Comparison of ENCODE assay signal across 17 cellular contexts in the genomic region with DNA sequence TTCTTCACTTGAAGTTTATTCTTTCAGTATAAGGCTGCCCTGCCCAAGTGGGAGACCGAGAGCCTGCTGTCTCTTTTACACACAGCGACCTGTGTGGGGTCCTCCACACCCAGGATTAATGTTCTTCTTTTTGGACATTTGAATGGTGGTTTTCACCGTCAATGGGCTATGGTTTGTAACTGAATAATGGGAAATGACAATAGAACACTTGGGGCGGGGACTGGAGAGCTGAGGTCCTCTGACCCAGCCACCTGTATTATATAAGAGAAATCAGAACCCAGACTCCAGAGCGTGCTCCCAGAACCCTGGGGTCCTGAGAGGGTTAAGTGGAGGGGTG.
"Had no signal": no experiment of that assay in that cellular context is flagged by ENCODE, and none has a peak within 500 bp of the region (broad histone marks: within the 10 kb centered on the region; RNA-seq: fewer than 3 reads in every experiment).

No MANE protein-coding gene starts in this region.

- H3K4me1 Mint-ChIP-seq: activated CD4-positive, alpha-beta T cell treated with anti-CD3 and anti-CD28 coated beads for 36 hours; activated naive CD4-positive, alpha-beta T cell treated with anti-CD3 and anti-CD28 coated beads, Interleukin-2, amount 10 ng/mL, durations not matched to agents 7 days and 5 days; immature natural killer cell had no signal

- H3K36me3 Mint-ChIP-seq: activated CD4-positive, alpha-beta memory T cell treated with anti-CD3 and anti-CD28 coated beads for 36 hours; activated naive CD4-positive, alpha-beta T cell treated with anti-CD3 and anti-CD28 coated beads, Interleukin-2, amount 10 ng/mL, durations not matched to agents 7 days and 5 days; immature natural killer cell; natural killer cell treated with Interleukin-12 subunit alpha and Interleukin-12 subunit beta and Interleukin-15 and Interleukin-18, amount 100 ng/mL, for 72 hours had no signal

- H3K9me3 ChIP-seq: ascending aorta, esophagus squamous epithelium, suprapubic skin, upper lobe of left lung had no signal

- H3K9me3 Mint-ChIP-seq: activated CD4-positive, alpha-beta memory T cell treated with anti-CD3 and anti-CD28 coated beads for 36 hours; activated naive CD4-positive, alpha-beta T cell treated with anti-CD3 and anti-CD28 coated beads, Interleukin-2, amount 10 ng/mL, durations not matched to agents 7 days and 5 days; activated T-cell treated with anti-CD3 and anti-CD28 coated beads, Interleukin-2, amount 50 U/mL, for 24 hours; natural killer cell treated with Interleukin-12 subunit alpha and Interleukin-12 subunit beta and Interleukin-15 and Interleukin-18, amount 100 ng/mL, for 72 hours; stimulated activated naive CD8-positive, alpha-beta T cell treated with anti-CD3 and anti-CD28 coated beads, Interleukin-15, Interleukin-2, amounts not matched to agents 100 ng/mL and 50 ng/mL, for 24 hours had no signal

- H3K27ac Mint-ChIP-seq: activated CD4-positive, alpha-beta memory T cell treated with anti-CD3 and anti-CD28 coated beads for 36 hours; activated CD4-positive, alpha-beta T cell treated with anti-CD3 and anti-CD28 coated beads for 36 hours; activated naive CD4-positive, alpha-beta T cell treated with anti-CD3 and anti-CD28 coated beads, Interleukin-2, amount 10 ng/mL, durations not matched to agents 7 days and 5 days; activated T-cell treated with anti-CD3 and anti-CD28 coated beads, Interleukin-2, amount 50 U/mL, for 24 hours; immature natural killer cell; natural killer cell treated with Interleukin-12 subunit alpha and Interleukin-12 subunit beta and Interleukin-15 and Interleukin-18, amount 100 ng/mL, for 72 hours; progenitor cell of endocrine pancreas; stimulated activated naive CD8-positive, alpha-beta T cell treated with anti-CD3 and anti-CD28 coated beads, Interleukin-15, Interleukin-2, amounts not matched to agents 100 ng/mL and 50 ng/mL, for 24 hours had no signal

- DNase-seq: activated CD4-positive, alpha-beta memory T cell treated with anti-CD3 and anti-CD28 coated beads for 36 hours; activated CD4-positive, alpha-beta T cell treated with anti-CD3 and anti-CD28 coated beads for 36 hours; activated naive CD4-positive, alpha-beta T cell treated with anti-CD3 and anti-CD28 coated beads, Interleukin-2, amount 10 ng/mL, durations not matched to agents 7 days and 5 days; activated T-cell treated with anti-CD3 and anti-CD28 coated beads, Interleukin-2, amount 50 U/mL, for 24 hours; esophagus squamous epithelium; foreskin fibroblast; hippocampal formation; immature natural killer cell; occipital lobe; right cardiac atrium; upper lobe of left lung had no signal

- H3K27me3 ChIP-seq: ascending aorta, esophagus squamous epithelium, suprapubic skin, upper lobe of left lung had no signal

- H3K27me3 Mint-ChIP-seq: activated CD4-positive, alpha-beta T cell treated with anti-CD3 and anti-CD28 coated beads for 36 hours; activated T-cell treated with anti-CD3 and anti-CD28 coated beads, Interleukin-2, amount 50 U/mL, for 24 hours had no signal

- H3K4me3 Mint-ChIP-seq: activated CD4-positive, alpha-beta memory T cell treated with anti-CD3 and anti-CD28 coated beads for 36 hours; activated CD4-positive, alpha-beta T cell treated with anti-CD3 and anti-CD28 coated beads for 36 hours; activated naive CD4-positive, alpha-beta T cell treated with anti-CD3 and anti-CD28 coated beads, Interleukin-2, amount 10 ng/mL, durations not matched to agents 7 days and 5 days; activated T-cell treated with anti-CD3 and anti-CD28 coated beads, Interleukin-2, amount 50 U/mL, for 24 hours; immature natural killer cell; natural killer cell treated with Interleukin-12 subunit alpha and Interleukin-12 subunit beta and Interleukin-15 and Interleukin-18, amount 100 ng/mL, for 72 hours; stimulated activated naive CD8-positive, alpha-beta T cell treated with anti-CD3 and anti-CD28 coated beads, Interleukin-15, Interleukin-2, amounts not matched to agents 100 ng/mL and 50 ng/mL, for 24 hours had no signal

- H3K27ac ChIP-seq: ascending aorta, esophagus squamous epithelium, suprapubic skin, upper lobe of left lung had no signal

- H3K36me3 ChIP-seq: ascending aorta, esophagus squamous epithelium, suprapubic skin, upper lobe of left lung had no signal

- H3K4me3 ChIP-seq: ascending aorta, esophagus squamous epithelium, smooth muscle cell, suprapubic skin, upper lobe of left lung had no signal

- ATAC-seq: activated CD4-positive, alpha-beta T cell treated with anti-CD3 and anti-CD28 coated beads for 36 hours; natural killer cell treated with Interleukin-12 subunit alpha and Interleukin-12 subunit beta and Interleukin-15 and Interleukin-18, amount 100 ng/mL, for 72 hours; right cardiac atrium had no signal

- H3K4me2 ChIP-seq: smooth muscle cell had no signal
